19 cellular contexts compared by ENCODE assay signal in genomic region chr7:90461216-90461615, GRCh38. TPM values are rescaled to one million over a fixed set of nuclear protein-coding genes. Genes with fewer than 3 reads are reported as not detected.
A peak's percentile ranks its signal among the peaks of the same experiment; 100 is the strongest.
DNase-seq lines count a peak whose midpoint lies in the region; ATAC-seq and TF ChIP-seq lines count a peak whose summit lies in the region.
"Had no signal": no experiment of that assay in that cellular context is flagged by ENCODE, and none has a peak within 500 bp of the region (broad histone marks: within the 10 kb centered on the region; RNA-seq: fewer than 3 reads in every experiment).

No MANE protein-coding gene starts in this region.

- TF ChIP-seq CTCF in WERI-Rb-1 (IDR thresholded peaks at IDR 0.05; ENCODE audit: low read depth, low read length): no peak

- H3K36me3 Mint-ChIP-seq in activated naive CD8-positive, alpha-beta T cell treated with anti-CD3 and anti-CD28 coated beads, Interleukin-2, amount 50 U/mL, for 24 hours (ENCODE audit: low read depth): peaks cover 11% of the 10 kb centered on the region
- H3K36me3 Mint-ChIP-seq in activated naive CD8-positive, alpha-beta T cell treated with anti-CD3 and anti-CD28 coated beads for 36 hours: peaks cover 25% of the 10 kb centered on the region

- ATAC-seq in activated naive CD8-positive, alpha-beta T cell treated with anti-CD3 and anti-CD28 coated beads, Interleukin-2, amount 50 U/mL, for 24 hours: peak; percentile 20
- ATAC-seq in left ventricle myocardium superior (peak; percentile 30), GM21367 (IDR thresholded peaks at IDR 0.05; ENCODE audit: unreplicated experiment) (no peak)
- ATAC-seq: stimulated activated naive CD8-positive, alpha-beta T cell treated with anti-CD3 and anti-CD28 coated beads, Interleukin-15, Interleukin-2, amounts not matched to agents 100 U/mL and 50 U/mL, for 24 hours; T-helper 17 cell had no signal

- no peak overlapping the region for H3K27ac ChIP-seq in WERI-Rb-1
- H3K27ac ChIP-seq: skin epidermis had no signal

- no peaks in the 10 kb centered on the region for H3K27me3 ChIP-seq in WERI-Rb-1 (ENCODE audit: insufficient read depth, low read depth, severe bottlenecking)

- DNase-seq in activated naive CD8-positive, alpha-beta T cell treated with anti-CD3 and anti-CD28 coated beads, Interleukin-2, amount 50 U/mL, for 24 hours: no peak
- no peak for DNase-seq in activated naive CD8-positive, alpha-beta T cell treated with anti-CD3 and anti-CD28 coated beads for 36 hours
- DNase-seq in amniotic epithelial cell (ENCODE audit: low read depth): peak; percentile 30
- no peak for DNase-seq in left ventricle myocardium superior
- DNase-seq in stromal cell of bone marrow (ENCODE audit: low read depth): peak; percentile 37
- DNase-seq in NCI-H526 treated with DMSO at 0.1 percent for 48 hours (lab: John Stamatoyannopoulos, UW): no peak
- no peak for DNase-seq in WERI-Rb-1
- DNase-seq: activated CD4-positive, alpha-beta T cell treated with anti-CD3 and anti-CD28 coated beads for 1 hour; activated naive CD4-positive, alpha-beta T cell treated with Interleukin-2 at 50 U/mL for 16 hours; CD8-positive, alpha-beta memory T cell; NCI-H1092 treated with DMSO at 0.1 percent for 48 hours; NCI-H2171 treated with DMSO at 0.1 percent for 48 hours; stimulated activated naive CD8-positive, alpha-beta T cell treated with anti-CD3 and anti-CD28 coated beads, Interleukin-15, Interleukin-2, amounts not matched to agents 100 U/mL and 50 U/mL, for 24 hours; T-helper 17 cell had no signal

- H3K27ac Mint-ChIP-seq in activated naive CD8-positive, alpha-beta T cell treated with anti-CD3 and anti-CD28 coated beads, Interleukin-2, amount 50 U/mL, for 24 hours: no peak overlapping the region
- H3K27ac Mint-ChIP-seq in activated naive CD8-positive, alpha-beta T cell treated with anti-CD3 and anti-CD28 coated beads for 36 hours: no peak overlapping the region
- H3K27ac Mint-ChIP-seq: T-helper 17 cell had no signal

- no peak overlapping the region for H3K4me3 Mint-ChIP-seq in activated naive CD8-positive, alpha-beta T cell treated with anti-CD3 and anti-CD28 coated beads, Interleukin-2, amount 50 U/mL, for 24 hours
- no peak overlapping the region for H3K4me3 Mint-ChIP-seq in activated naive CD8-positive, alpha-beta T cell treated with anti-CD3 and anti-CD28 coated beads for 36 hours
- H3K4me3 Mint-ChIP-seq: CD8-positive, alpha-beta memory T cell; T-helper 17 cell had no signal

- H3K36me3 ChIP-seq in WERI-Rb-1: no peaks in the 10 kb centered on the region

- H3K4me1 Mint-ChIP-seq in activated naive CD8-positive, alpha-beta T cell treated with anti-CD3 and anti-CD28 coated beads, Interleukin-2, amount 50 U/mL, for 24 hours: peaks cover 9% of the 10 kb centered on the region
- peaks cover 10% of the 10 kb centered on the region for H3K4me1 Mint-ChIP-seq in activated naive CD8-positive, alpha-beta T cell treated with anti-CD3 and anti-CD28 coated beads for 36 hours

- peaks cover 18% of the 10 kb centered on the region for H3K9me3 Mint-ChIP-seq in activated naive CD8-positive, alpha-beta T cell treated with anti-CD3 and anti-CD28 coated beads, Interleukin-2, amount 50 U/mL, for 24 hours
- peaks cover 21% of the 10 kb centered on the region for H3K9me3 Mint-ChIP-seq in activated naive CD8-positive, alpha-beta T cell treated with anti-CD3 and anti-CD28 coated beads for 36 hours

- peaks cover 2% of the 10 kb centered on the region for H3K27me3 Mint-ChIP-seq in activated naive CD8-positive, alpha-beta T cell treated with anti-CD3 and anti-CD28 coated beads, Interleukin-2, amount 50 U/mL, for 24 hours
- no peaks in the 10 kb centered on the region for H3K27me3 Mint-ChIP-seq in activated naive CD8-positive, alpha-beta T cell treated with anti-CD3 and anti-CD28 coated beads for 36 hours

- no peaks in the 10 kb centered on the region for H3K9me3 ChIP-seq in WERI-Rb-1 (ENCODE audit: severe bottlenecking)

- intact Hi-C loops in left ventricle myocardium superior (cut with micrococcal nuclease): no loop called here

- no peak overlapping the region for H3K4me3 ChIP-seq in WERI-Rb-1 (ENCODE audit: low read depth, low read length)
- H3K4me3 ChIP-seq: skin epidermis had no signal

RNA-seq across cellular contexts. Expression of gene PTTG1IP2, which starts 8.2 kb away (rescaled TPM):
- total RNA-seq in activated naive CD8-positive, alpha-beta T cell treated with anti-CD3 and anti-CD28 coated beads for 36 hours: not detected
- total RNA-seq in left ventricle myocardium superior: not detected
- total RNA-seq: A673; CD8-positive, alpha-beta memory T cell; frontal cortex; T-helper 17 cell; ureter had no signal

RNA-seq across cellular contexts. Expression of gene CLDN12, which starts 58.0 kb away (rescaled TPM):
- 1 to 10 TPM; 6.2 to 7.2 TPM for total RNA-seq in activated naive CD8-positive, alpha-beta T cell treated with anti-CD3 and anti-CD28 coated beads for 36 hours
- total RNA-seq in left ventricle myocardium superior: 34.0 TPM

Comparison
In these comparisons a context has a peak if more than half of its experiments do, and no peak if none do; other contexts are left out.
1. DNase-seq: peak in amniotic epithelial cell (single experiment) and stromal cell of bone marrow (single experiment); none in activated naive CD8-positive, alpha-beta T cell treated with anti-CD3 and anti-CD28 coated beads, Interleukin-2, amount 50 U/mL, for 24 hours (single experiment), activated naive CD8-positive, alpha-beta T cell treated with anti-CD3 and anti-CD28 coated beads for 36 hours (single experiment), left ventricle myocardium superior (single experiment), NCI-H526 treated with DMSO at 0.1 percent for 48 hours (single experiment) and WERI-Rb-1 (single experiment).